In genomic region chr9:78010419-78010818, GRCh38 we compare ENCODE assay signal across 17 cellular contexts. TPM values are rescaled to one million over a fixed set of nuclear protein-coding genes. Genes with fewer than 3 reads are reported as not detected.
A peak's percentile ranks its signal among the peaks of the same experiment; 100 is the strongest.
DNase-seq lines count a peak whose midpoint lies in the region; ATAC-seq, FAIRE-seq and TF ChIP-seq lines count a peak whose summit lies in the region.
"Had no signal": no experiment of that assay in that cellular context is flagged by ENCODE, and none has a peak within 500 bp of the region (broad histone marks: within the 10 kb centered on the region; RNA-seq: fewer than 3 reads in every experiment).

No MANE protein-coding gene starts in this region.

- H3K27me3 ChIP-seq in OCI-LY3 (ENCODE audit: low read depth, low read length) (no peaks in the 10 kb centered on the region), astrocyte (ENCODE audit: insufficient read depth, low read length) (no peaks in the 10 kb centered on the region), smooth muscle cell (ENCODE audit: low read depth) (no peaks in the 10 kb centered on the region), Peyer's patch (no peaks in the 10 kb centered on the region)
- H3K27me3 ChIP-seq: foreskin keratinocyte had no signal

- TF ChIP-seq POLR2A in Peyer's patch (IDR thresholded peaks at IDR 0.05): no peak

- H3K27ac ChIP-seq in OCI-LY3 (ENCODE audit: low read length): no peak overlapping the region
- H3K27ac ChIP-seq in astrocyte (ENCODE audit: low read depth, low read length): no peak overlapping the region
- no peak overlapping the region for H3K27ac ChIP-seq in smooth muscle cell (ENCODE audit: low read depth)
- H3K27ac ChIP-seq in Peyer's patch: no peak overlapping the region
- H3K27ac ChIP-seq: foreskin keratinocyte, WERI-Rb-1 had no signal

- H3K4me1 ChIP-seq in OCI-LY3 (ENCODE audit: low read length) (no peaks in the 10 kb centered on the region), astrocyte (ENCODE audit: insufficient read depth, low read length) (peaks cover 19% of the 10 kb centered on the region), smooth muscle cell (ENCODE audit: low read depth) (peaks cover 14% of the 10 kb centered on the region), Peyer's patch (peaks cover 0 to 33% (median 7%) of the 10 kb centered on the region in 4 donors)

- H3K4me1 Mint-ChIP-seq in activated T-cell treated with anti-CD3 and anti-CD28 coated beads, Interleukin-2, amount 50 U/mL, for 24 hours (ENCODE audit: low read depth): peaks cover 74% of the 10 kb centered on the region
- H3K4me1 Mint-ChIP-seq in astrocyte (ENCODE audit: low read depth, unreplicated experiment): peaks cover 40% of the 10 kb centered on the region
- H3K4me1 Mint-ChIP-seq: stimulated activated memory B cell treated with anti-CD40 and anti-IgM and Interleukin-4, amounts not matched to agents 10 μg/mL and 1 μg/mL and 100 μg/mL, for 72 hours had no signal

- H2AFZ ChIP-seq in OCI-LY3 (ENCODE audit: low read depth, low read length) (0 out of 2 replicates have a peak overlapping the region, but pooled peaks have one; percentile 33), astrocyte (ENCODE audit: low read depth, low read length) (no peak overlapping the region), smooth muscle cell (ENCODE audit: low read depth) (no peak overlapping the region)

- H3K4me3 ChIP-seq in OCI-LY3 (ENCODE audit: low read length): no peak overlapping the region
- H3K4me3 ChIP-seq in astrocyte (ENCODE audit: insufficient read depth, low read depth, low read length): no peak overlapping the region
- H3K4me3 ChIP-seq in smooth muscle cell: no peak overlapping the region
- H3K4me3 ChIP-seq in Peyer's patch: no peak overlapping the region

- H3K4me2 ChIP-seq in OCI-LY3 (ENCODE audit: low read length) (no peak overlapping the region), astrocyte (ENCODE audit: low read length) (peak overlapping the region; percentile 8), smooth muscle cell (peak overlapping the region; percentile 35)

- H3K36me3 Mint-ChIP-seq in activated T-cell treated with anti-CD3 and anti-CD28 coated beads, Interleukin-2, amount 50 U/mL, for 24 hours (ENCODE audit: low read depth): peaks cover 5% of the 10 kb centered on the region
- peaks cover 2% of the 10 kb centered on the region for H3K36me3 Mint-ChIP-seq in astrocyte (ENCODE audit: low read depth, unreplicated experiment)
- H3K36me3 Mint-ChIP-seq: stimulated activated memory B cell treated with anti-CD40 and anti-IgM and Interleukin-4, amounts not matched to agents 10 μg/mL and 1 μg/mL and 100 μg/mL, for 72 hours had no signal

- TF ChIP-seq CTCF in OCI-LY3 (IDR thresholded peaks at IDR 0.05; ENCODE audit: low read depth, low read length) (no peak), astrocyte (IDR thresholded peaks at IDR 0.05; ENCODE audit: insufficient read depth, low read depth, low read length) (no peak), smooth muscle cell (IDR thresholded peaks at IDR 0.05; ENCODE audit: borderline replicate concordance, insufficient read depth, poor library complexity, severe bottlenecking) (no peak), Peyer's patch (IDR thresholded peaks at IDR 0.05) (no peak)

- H3F3A ChIP-seq in smooth muscle cell (ENCODE audit: low read depth): peaks cover 3% of the 10 kb centered on the region

- no peak for FAIRE-seq in astrocyte (lab: Jason Lieb, UNC)
- FAIRE-seq: HepG2 had no signal

- ATAC-seq in GM21737 (IDR thresholded peaks at IDR 0.05; ENCODE audit: unreplicated experiment): no peak
- ATAC-seq: foreskin keratinocyte; sciatic nerve; stimulated activated memory B cell treated with anti-CD40 and anti-IgM and Interleukin-4, amounts not matched to agents 10 μg/mL and 1 μg/mL and 100 μg/mL, for 72 hours had no signal

- no peak for DNase-seq in activated T-cell treated with anti-CD3 and anti-CD28 coated beads, Interleukin-2, amount 50 U/mL, for 24 hours
- DNase-seq in activated T-cell treated with anti-CD3 and anti-CD28 coated beads for 4 hours: no peak
- no peak for DNase-seq in astrocyte (ENCODE audit: low read depth)
- DNase-seq in smooth muscle cell (lab: John Stamatoyannopoulos, UW; ENCODE audit: unreplicated experiment): no peak
- DNase-seq in SIG-M5 treated with dmso at 0.1 percent for 504 hours (lab: John Stamatoyannopoulos, UW; ENCODE audit: unreplicated experiment): no peak
- no peak for DNase-seq in Peyer's patch
- DNase-seq: ACHN; endodermal cell; foreskin keratinocyte; NCI-H2227 treated with DMSO at 0.1 percent for 48 hours; stimulated activated CD4-positive, alpha-beta T cell treated with anti-CD3 and anti-CD28 coated beads, Interleukin-4, amount 100 ng/mL, for 4 hours; WERI-Rb-1 had no signal

- H3K9me3 ChIP-seq in OCI-LY3 (ENCODE audit: insufficient read depth, low read length) (no peaks in the 10 kb centered on the region), astrocyte (ENCODE audit: insufficient read depth, low read depth, low read length) (no peaks in the 10 kb centered on the region), smooth muscle cell (replicated peaks; ENCODE audit: low read depth) (no peaks in the 10 kb centered on the region), Peyer's patch (no peaks in the 10 kb centered on the region)

- peak overlapping the region; percentile 38 for H3K4me3 Mint-ChIP-seq in activated T-cell treated with anti-CD3 and anti-CD28 coated beads, Interleukin-2, amount 50 U/mL, for 24 hours
- H3K4me3 Mint-ChIP-seq in astrocyte (ENCODE audit: unreplicated experiment): no peak overlapping the region
- H3K4me3 Mint-ChIP-seq: endodermal cell; stimulated activated memory B cell treated with anti-CD40 and anti-IgM and Interleukin-4, amounts not matched to agents 10 μg/mL and 1 μg/mL and 100 μg/mL, for 72 hours had no signal

- no peaks in the 10 kb centered on the region for H3K9me3 Mint-ChIP-seq in activated T-cell treated with anti-CD3 and anti-CD28 coated beads, Interleukin-2, amount 50 U/mL, for 24 hours
- H3K9me3 Mint-ChIP-seq in astrocyte (ENCODE audit: unreplicated experiment): no peaks in the 10 kb centered on the region
- H3K9me3 Mint-ChIP-seq: endodermal cell; stimulated activated memory B cell treated with anti-CD40 and anti-IgM and Interleukin-4, amounts not matched to agents 10 μg/mL and 1 μg/mL and 100 μg/mL, for 72 hours had no signal

- H4K20me1 ChIP-seq in OCI-LY3 (ENCODE audit: insufficient read depth, low read length): no peaks in the 10 kb centered on the region
- H4K20me1 ChIP-seq in astrocyte (ENCODE audit: insufficient read depth, low read length): peaks cover 58% of the 10 kb centered on the region
- H4K20me1 ChIP-seq in smooth muscle cell (ENCODE audit: low read depth): peaks cover 98% of the 10 kb centered on the region

- no peaks in the 10 kb centered on the region for H3K27me3 Mint-ChIP-seq in activated T-cell treated with anti-CD3 and anti-CD28 coated beads, Interleukin-2, amount 50 U/mL, for 24 hours
- H3K27me3 Mint-ChIP-seq in astrocyte (ENCODE audit: low read depth, unreplicated experiment): no peaks in the 10 kb centered on the region

- H3K36me3 ChIP-seq in OCI-LY3 (replicated peaks; ENCODE audit: low read depth, low read length) (no peaks in the 10 kb centered on the region), astrocyte (ENCODE audit: insufficient read depth, low read length) (no peaks in the 10 kb centered on the region), smooth muscle cell (ENCODE audit: low read depth) (no peaks in the 10 kb centered on the region), Peyer's patch (no peaks in the 10 kb centered on the region)
- H3K36me3 ChIP-seq: WERI-Rb-1 had no signal

- H3K79me2 ChIP-seq in OCI-LY3 (ENCODE audit: low read length) (no peaks in the 10 kb centered on the region), astrocyte (ENCODE audit: insufficient read depth, low read length) (peaks cover 98% of the 10 kb centered on the region), smooth muscle cell (ENCODE audit: low read depth) (peaks cover 94% of the 10 kb centered on the region)

- H3K9ac ChIP-seq in OCI-LY3 (ENCODE audit: low read length): no peak overlapping the region
- no peak overlapping the region for H3K9ac ChIP-seq in astrocyte (ENCODE audit: low read length)
- H3K9ac ChIP-seq in smooth muscle cell (ENCODE audit: low read depth): no peak overlapping the region

- peak overlapping the region; percentile 77 for H3K27ac Mint-ChIP-seq in activated T-cell treated with anti-CD3 and anti-CD28 coated beads, Interleukin-2, amount 50 U/mL, for 24 hours
- H3K27ac Mint-ChIP-seq in astrocyte (ENCODE audit: unreplicated experiment): no peak overlapping the region
- H3K27ac Mint-ChIP-seq: endodermal cell; stimulated activated memory B cell treated with anti-CD40 and anti-IgM and Interleukin-4, amounts not matched to agents 10 μg/mL and 1 μg/mL and 100 μg/mL, for 72 hours had no signal

- WGBS in smooth muscle cell (ENCODE audit: low lambda C conversion rate): 83% methylated on average over 5 of the region's 5 CpGs

RNA-seq across cellular contexts. Expression of gene GNAQ, which starts 21.2 kb away (rescaled TPM):
- 65.7 and 74.9 TPM in 2 replicates for total RNA-seq in astrocyte
- total RNA-seq in smooth muscle cell: 41.4 and 49.6 TPM in 2 replicates
- 10.9 and 12.5 TPM in 2 replicates for polyA plus RNA-seq in smooth muscle cell
- total RNA-seq in Peyer's patch: 10 to 100 TPM; 28.7 to 45.4 (median 33.5) TPM
